ENCODE assay signal across 10 cellular contexts in genomic region chr4:173332021-173332487, GRCh38. TPM values are rescaled to one million over a fixed set of nuclear protein-coding genes. Genes with fewer than 3 reads are reported as not detected.
DNase-seq lines count a peak whose midpoint lies in the region; ATAC-seq and TF ChIP-seq lines count a peak whose summit lies in the region.
"Had no signal": no experiment of that assay in that cellular context is flagged by ENCODE, and none has a peak within 500 bp of the region (broad histone marks: within the 10 kb centered on the region; RNA-seq: fewer than 3 reads in every experiment).

No MANE protein-coding gene starts in this region.

- TF ChIP-seq CTCF in foreskin keratinocyte (conservative IDR thresholded peaks at IDR 0.05) = no peak
- no peak for TF ChIP-seq CTCF in transverse colon (IDR thresholded peaks at IDR 0.05)

- no peak for ATAC-seq in T-helper 17 cell
- ATAC-seq in foreskin keratinocyte = no peak
- ATAC-seq in HG02642 (IDR thresholded peaks at IDR 0.05; ENCODE audit: poor library complexity, unreplicated experiment) = no peak

- H3K27ac Mint-ChIP-seq in activated naive CD4-positive, alpha-beta T cell treated with anti-CD3 and anti-CD28 coated beads, Interleukin-2, amount 10 ng/mL, durations not matched to agents 7 days and 5 days = peak overlapping the region; percentile 98
- peak overlapping the region; percentile 97 for H3K27ac Mint-ChIP-seq in T-helper 17 cell

- H3K4me3 ChIP-seq in transverse colon = peak overlapping the region in 3 of 4 donors; percentile 62 to 97 (median 82)

- H3K36me3 ChIP-seq in transverse colon = peaks cover 0 to 13% (median 5%) of the 10 kb centered on the region in 4 donors

- H3K9me3 Mint-ChIP-seq in activated naive CD4-positive, alpha-beta T cell treated with anti-CD3 and anti-CD28 coated beads, Interleukin-2, amount 10 ng/mL, durations not matched to agents 7 days and 5 days = no peaks in the 10 kb centered on the region
- H3K9me3 Mint-ChIP-seq: activated B cell treated with CpG ODN at 0.5 μM for 24 hours had no signal

- H3K4me3 Mint-ChIP-seq in activated naive CD4-positive, alpha-beta T cell treated with anti-CD3 and anti-CD28 coated beads, Interleukin-2, amount 10 ng/mL, durations not matched to agents 7 days and 5 days = peak overlapping the region; percentile 89
- H3K4me3 Mint-ChIP-seq in T-helper 17 cell = peak overlapping the region; percentile 100

- H3K27ac ChIP-seq in foreskin keratinocyte = peak overlapping the region; percentile 96
- H3K27ac ChIP-seq in transverse colon = peak overlapping the region; percentile 97 to 99 (median 98)

- H3K27me3 Mint-ChIP-seq in activated naive CD4-positive, alpha-beta T cell treated with anti-CD3 and anti-CD28 coated beads, Interleukin-2, amount 10 ng/mL, durations not matched to agents 7 days and 5 days = peaks cover 6% of the 10 kb centered on the region
- peaks cover 7% of the 10 kb centered on the region for H3K27me3 Mint-ChIP-seq in T-helper 17 cell
- H3K27me3 Mint-ChIP-seq: activated B cell treated with CpG ODN at 0.5 μM for 24 hours had no signal

- whole genome bisulfite sequencing in transverse colon (ENCODE audit: low coverage in 1 of 2), 2 donors = 29 to 36% methylated on average over 6 of the region's 6 CpGs

- peaks cover 41% of the 10 kb centered on the region for H3K4me1 Mint-ChIP-seq in activated naive CD4-positive, alpha-beta T cell treated with anti-CD3 and anti-CD28 coated beads, Interleukin-2, amount 10 ng/mL, durations not matched to agents 7 days and 5 days
- peaks cover 31% of the 10 kb centered on the region for H3K4me1 Mint-ChIP-seq in T-helper 17 cell

- H3K27me3 ChIP-seq in foreskin keratinocyte = no peaks in the 10 kb centered on the region
- no peaks in the 10 kb centered on the region for H3K27me3 ChIP-seq in transverse colon

- H3K4me1 ChIP-seq in foreskin keratinocyte (peaks cover 17% of the 10 kb centered on the region), transverse colon (peaks cover 3 to 32% (median 19%) of the 10 kb centered on the region in 4 donors)

- in situ Hi-C loops in transverse colon (cut with MboI; ENCODE audit: low pct_ligation_motif_present in 1 of 4, low pct_unique_long_range_greater_than_20kb in 1 of 4, low sequenced_read_pairs in 3 of 4) = no loop called here

- CTCF ChIA-PET in activated naive CD4-positive, alpha-beta T cell treated with anti-CD3 and anti-CD28 coated beads, Interleukin-2, amount 10 ng/mL, durations not matched to agents 7 days and 5 days (lab: Charles Lee) = interaction anchor here (0.7 to 4.3 kb wide), 4 partner anchors 13 to 38 kb away, joined by 3 to 44 read pairs (median 10); partner anchors contain the start of gene SAP30

- no peak for TF ChIP-seq EP300 in transverse colon (IDR thresholded peaks at IDR 0.05; ENCODE audit: low read depth)

- DNase-seq in activated naive CD4-positive, alpha-beta T cell treated with anti-CD3 and anti-CD28 coated beads, Interleukin-2, amount 10 ng/mL, durations not matched to agents 7 days and 5 days = no peak
- DNase-seq in activated naive CD4-positive, alpha-beta T cell treated with anti-CD3 and anti-CD28 coated beads, Interleukin-2, amount 50 U/mL, for 16 hours = no peak
- no peak for DNase-seq in T-helper 17 cell
- DNase-seq in foreskin keratinocyte = no peak
- no peak for DNase-seq in transverse colon
- DNase-seq in NCI-H524 treated with DMSO at 0.1 percent for 48 hours (lab: John Stamatoyannopoulos, UW) = no peak
- no peak for DNase-seq in activated CD4-positive, alpha-beta T cell treated with anti-CD3 and anti-CD28 coated beads, Interleukin-2, amount 50 U/mL, for 4 hours
- DNase-seq: activated B cell treated with CpG ODN at 0.5 μM for 24 hours; stimulated activated CD4-positive, alpha-beta T cell treated with anti-CD3 and anti-CD28 coated beads, Interleukin-2, amount 100 ng/mL, for 48 hours had no signal

- H3K9me3 ChIP-seq in T-helper 17 cell (ENCODE audit: control insufficient read depth, low read length, poor library complexity, severe bottlenecking) (no peaks in the 10 kb centered on the region), transverse colon (no peaks in the 10 kb centered on the region)

- TF ChIP-seq POLR2A in transverse colon (IDR thresholded peaks at IDR 0.05) = no peak

- peaks cover 51% of the 10 kb centered on the region for H3K36me3 Mint-ChIP-seq in activated naive CD4-positive, alpha-beta T cell treated with anti-CD3 and anti-CD28 coated beads, Interleukin-2, amount 10 ng/mL, durations not matched to agents 7 days and 5 days
- H3K36me3 Mint-ChIP-seq in T-helper 17 cell (ENCODE audit: low read depth) = peaks cover 7% of the 10 kb centered on the region

- intact Hi-C loops in transverse colon (cut with DNase I; ENCODE audit: low total_unique reads) = loop anchor here (5.0 kb wide), 2 partner anchors 40 to 85 kb away; partner anchors contain the start of gene SAP30

RNA-seq across cellular contexts. Expression of gene HMGB2, which starts 2.1 kb away (rescaled TPM):
- total RNA-seq in T-helper 17 cell = 100 to 1,000 TPM; 131 to 139 TPM
- total RNA-seq in foreskin keratinocyte = 112 and 151 TPM in 2 replicates
- polyA plus RNA-seq in foreskin keratinocyte = 109 and 158 TPM in 2 replicates
- 10 to 100 TPM in 3 of 4 donors, 1 to 10 TPM in 1; 9.4 to 34.9 (median 29.1) TPM for total RNA-seq in transverse colon

RNA-seq across cellular contexts. Expression of gene SAP30, which starts 38.7 kb away (rescaled TPM):
- total RNA-seq in T-helper 17 cell (1 to 10 TPM; 4.0 to 5.3 TPM), foreskin keratinocyte (13.9 and 18.6 TPM in 2 replicates), transverse colon (10 to 100 TPM in 3 of 4 donors, 1 to 10 TPM in 1; 3.8 to 15.3 (median 14.7) TPM)
- polyA plus RNA-seq in foreskin keratinocyte = 15.7 and 20.3 TPM in 2 replicates
